In genomic region chr18:43950062-43950461, GRCh38 we compare ENCODE assay signal across 4 cellular contexts.
"Had no signal": no experiment of that assay in that cellular context is flagged by ENCODE, and none has a peak within 500 bp of the region (broad histone marks: within the 10 kb centered on the region; RNA-seq: fewer than 3 reads in every experiment).

No MANE protein-coding gene starts in this region.

- H3K4me3 ChIP-seq: K562 had no signal

- DNase-seq: IMR-90 had no signal

- ATAC-seq: HepG2, K562 had no signal

- H3K27ac ChIP-seq: HL-60 had no signal
